In the genomic region with DNA sequence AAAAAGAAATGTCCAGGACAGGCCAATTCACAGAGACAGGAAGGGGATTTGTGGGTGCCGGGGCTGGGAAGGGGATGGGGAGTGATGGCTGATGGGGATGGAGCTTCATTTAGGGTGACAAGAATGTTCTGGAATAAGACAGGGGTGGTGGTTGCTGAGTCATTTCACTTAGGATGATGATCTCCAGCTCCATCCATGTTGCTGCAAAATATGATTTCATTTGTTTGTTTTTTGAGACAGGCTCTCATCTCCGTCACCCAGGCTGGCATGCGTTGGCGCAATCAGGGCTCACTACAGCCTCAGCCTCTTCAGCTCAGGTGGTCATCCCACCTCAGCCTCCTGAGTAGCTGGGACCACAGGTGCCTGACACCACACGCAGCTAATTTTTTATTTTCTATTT, we compare ENCODE assay signal across 19 cellular contexts. TPM values are rescaled to one million over a fixed set of nuclear protein-coding genes. Genes with fewer than 3 reads are reported as not detected.
A peak's percentile ranks its signal among the peaks of the same experiment; 100 is the strongest.
DNase-seq lines count a peak whose midpoint lies in the region; ATAC-seq and TF ChIP-seq lines count a peak whose summit lies in the region.
"Had no signal": no experiment of that assay in that cellular context is flagged by ENCODE, and none has a peak within 500 bp of the region (broad histone marks: within the 10 kb centered on the region; RNA-seq: fewer than 3 reads in every experiment).

No MANE protein-coding gene starts in this region.

- no peak overlapping the region for H3K4me3 Mint-ChIP-seq in activated T-cell treated with anti-CD3 and anti-CD28 coated beads, Interleukin-2, amount 50 U/mL, for 24 hours
- no peak overlapping the region for H3K4me3 Mint-ChIP-seq in activated B cell treated with CpG ODN at 0.5 μM for 24 hours
- H3K4me3 Mint-ChIP-seq in naive thymus-derived CD4-positive, alpha-beta T cell, result peak overlapping the region in 8 of 10 donors; percentile 36 to 68 (median 54)
- H3K4me3 Mint-ChIP-seq: endodermal cell had no signal

- no peaks in the 10 kb centered on the region for H3K9me3 Mint-ChIP-seq in activated T-cell treated with anti-CD3 and anti-CD28 coated beads, Interleukin-2, amount 50 U/mL, for 24 hours
- no peaks in the 10 kb centered on the region for H3K9me3 Mint-ChIP-seq in activated B cell treated with CpG ODN at 0.5 μM for 24 hours
- no peaks in the 10 kb centered on the region for H3K9me3 Mint-ChIP-seq in naive thymus-derived CD4-positive, alpha-beta T cell
- H3K9me3 Mint-ChIP-seq: endodermal cell had no signal

- no peak overlapping the region for H3K4me3 ChIP-seq in naive thymus-derived CD4-positive, alpha-beta T cell (ENCODE audit: low read length)

- CTCF ChIA-PET in activated B cell treated with CpG ODN at 0.5 μM for 24 hours (lab: Charles Lee), result interaction anchor here (1.6 kb wide), 1 partner anchor 15 kb away, joined by 6 read pairs; no protein-coding TSS in a partner anchor
- CTCF ChIA-PET in naive thymus-derived CD4-positive, alpha-beta T cell (lab: Charles Lee), result interaction anchor here (0.6 to 3.2 kb wide), 5 partner anchors 15 to 316 kb away, joined by 3 to 25 read pairs (median 3); no protein-coding TSS in a partner anchor

- peaks cover 26 to 32% of the 10 kb centered on the region in 2 donors for H3K4me1 ChIP-seq in naive thymus-derived CD4-positive, alpha-beta T cell (ENCODE audit: control insufficient read depth in 2 of 2, insufficient read depth in 2 of 2, low read length in 2 of 2)

- H3K4me1 Mint-ChIP-seq in activated T-cell treated with anti-CD3 and anti-CD28 coated beads, Interleukin-2, amount 50 U/mL, for 24 hours (ENCODE audit: low read depth), result peaks cover 30% of the 10 kb centered on the region
- peaks cover 62% of the 10 kb centered on the region for H3K4me1 Mint-ChIP-seq in activated B cell treated with CpG ODN at 0.5 μM for 24 hours
- H3K4me1 Mint-ChIP-seq in naive thymus-derived CD4-positive, alpha-beta T cell, result peaks cover 0 to 33% (median 28%) of the 10 kb centered on the region in 7 donors
- H3K4me1 Mint-ChIP-seq: endodermal cell had no signal

- TF ChIP-seq CTCF in activated B cell treated with CpG ODN at 0.5 μM for 24 hours (IDR thresholded peaks at IDR 0.05), result no peak

- H3K9me3 ChIP-seq in naive thymus-derived CD4-positive, alpha-beta T cell (ENCODE audit: control insufficient read depth in 2 of 3, low read length in 3 of 3), result no peaks in the 10 kb centered on the region

- H3K27ac Mint-ChIP-seq in activated T-cell treated with anti-CD3 and anti-CD28 coated beads, Interleukin-2, amount 50 U/mL, for 24 hours, result peak overlapping the region; percentile 82
- H3K27ac Mint-ChIP-seq in activated B cell treated with CpG ODN at 0.5 μM for 24 hours, result peak overlapping the region; percentile 92
- peak overlapping the region; percentile 54 to 99 (median 94) for H3K27ac Mint-ChIP-seq in naive thymus-derived CD4-positive, alpha-beta T cell
- H3K27ac Mint-ChIP-seq: endodermal cell had no signal

- no peak overlapping the region for H3K27ac ChIP-seq in naive thymus-derived CD4-positive, alpha-beta T cell (ENCODE audit: low read depth, low read length)

- no peaks in the 10 kb centered on the region for H3K27me3 Mint-ChIP-seq in activated T-cell treated with anti-CD3 and anti-CD28 coated beads, Interleukin-2, amount 50 U/mL, for 24 hours
- H3K27me3 Mint-ChIP-seq in activated B cell treated with CpG ODN at 0.5 μM for 24 hours, result no peaks in the 10 kb centered on the region
- peaks cover 0 to under 1% (median 0%) of the 10 kb centered on the region in 5 donors for H3K27me3 Mint-ChIP-seq in naive thymus-derived CD4-positive, alpha-beta T cell

- intact Hi-C loops in activated B cell treated with CpG ODN at 0.5 μM for 24 hours (cut with micrococcal nuclease), result no loop called here
- intact Hi-C loops in naive thymus-derived CD4-positive, alpha-beta T cell (cut with micrococcal nuclease), result loop anchor here in 1 of 2 donors (2.0 kb wide), 1 partner anchor 21 kb away; no protein-coding TSS in a partner anchor

- H3K36me3 ChIP-seq in naive thymus-derived CD4-positive, alpha-beta T cell (ENCODE audit: control insufficient read depth in 2 of 3, insufficient read depth in 3 of 3, low read length in 3 of 3), result no peaks in the 10 kb centered on the region

- DNase-seq in activated T-cell treated with anti-CD3 and anti-CD28 coated beads, Interleukin-2, amount 50 U/mL, for 24 hours, result no peak
- DNase-seq in activated T-cell treated with anti-CD3 and anti-CD28 coated beads, Interleukin-2, amount 50 U/mL, for 1 hour, result no peak
- DNase-seq in HCEC 1CT, result peak; percentile 45
- no peak for DNase-seq in activated B cell treated with CpG ODN at 0.5 μM for 24 hours
- DNase-seq in naive thymus-derived CD4-positive, alpha-beta T cell, result no peak
- DNase-seq in cerebellar cortex (ENCODE audit: low spot score), result no peak
- DNase-seq in NCI-H69 (lab: John Stamatoyannopoulos, UW), result no peak
- no peak for DNase-seq in NCI-H748 (lab: John Stamatoyannopoulos, UW; ENCODE audit: unreplicated experiment)
- DNase-seq: ACHN; activated effector memory CD4-positive, alpha-beta T cell treated with anti-CD3 and anti-CD28 coated beads, Interleukin-2, amount 50 U/mL, for 16 hours; endodermal cell; KG1; NCI-H146; NCI-H510A; occipital lobe had no signal

- H3K36me3 Mint-ChIP-seq in activated T-cell treated with anti-CD3 and anti-CD28 coated beads, Interleukin-2, amount 50 U/mL, for 24 hours (ENCODE audit: low read depth), result no peaks in the 10 kb centered on the region
- H3K36me3 Mint-ChIP-seq in activated B cell treated with CpG ODN at 0.5 μM for 24 hours (ENCODE audit: low read depth), result no peaks in the 10 kb centered on the region
- no peaks in the 10 kb centered on the region for H3K36me3 Mint-ChIP-seq in naive thymus-derived CD4-positive, alpha-beta T cell

- no peak for ATAC-seq in activated B cell treated with CpG ODN at 0.5 μM for 24 hours (ENCODE audit: low read depth)
- no peak for ATAC-seq in naive thymus-derived CD4-positive, alpha-beta T cell
- ATAC-seq: HCT116 had no signal

- POLR2A ChIA-PET in activated B cell treated with CpG ODN at 0.5 μM for 24 hours (lab: Charles Lee), result interaction anchor here (0.6 to 5.9 kb wide), 7 partner anchors 11 to 422 kb away, joined by 3 to 131 read pairs (median 4); no protein-coding TSS in a partner anchor
- POLR2A ChIA-PET in naive thymus-derived CD4-positive, alpha-beta T cell (lab: Charles Lee), result interaction anchor here (0.6 to 13.1 kb wide), 8 partner anchors 9 to 216 kb away, joined by 3 to 163 read pairs (median 5); a partner anchor contains a TSS

- no peaks in the 10 kb centered on the region for H3K27me3 ChIP-seq in naive thymus-derived CD4-positive, alpha-beta T cell (ENCODE audit: control insufficient read depth in 2 of 2, insufficient read depth in 2 of 2, low read length in 2 of 2)

RNA-seq across cellular contexts. Expression of a gene that starts 3.1 kb away (rescaled TPM):
- 0.31 and 0.54 TPM in 2 replicates for total RNA-seq in activated B cell treated with CpG ODN at 0.5 μM for 24 hours
- under 1 TPM in 3 of 5 experiments, not detected in 2; 0.24 to 0.41 (median 0.27) TPM for total RNA-seq in naive thymus-derived CD4-positive, alpha-beta T cell
- under 1 TPM in 1 of 2 donors, not detected in 1; 0.54 TPM for polyA plus RNA-seq in naive thymus-derived CD4-positive, alpha-beta T cell
- total RNA-seq: mesenteric fat pad, occipital lobe had no signal

RNA-seq across cellular contexts. Expression of a gene that starts 10.2 kb away (rescaled TPM):
- total RNA-seq in activated B cell treated with CpG ODN at 0.5 μM for 24 hours, result 2.8 and 4.8 TPM in 2 replicates
- total RNA-seq in naive thymus-derived CD4-positive, alpha-beta T cell, result 10 to 100 TPM in 2 of 5 experiments, 1 to 10 TPM in 2, under 1 TPM in 1; 0.37 to 12.9 (median 4.6) TPM
- polyA plus RNA-seq in naive thymus-derived CD4-positive, alpha-beta T cell, result not detected
- total RNA-seq: occipital lobe had no signal

RNA-seq across cellular contexts. Expression of a gene that starts 22.6 kb away (rescaled TPM):
- total RNA-seq in activated B cell treated with CpG ODN at 0.5 μM for 24 hours, result 0.09 TPM in 1 of 2 replicates, not detected in the other
- 1 to 10 TPM in 1 of 5 experiments, under 1 TPM in 3, not detected in 1; 0.14 to 3.9 (median 0.45) TPM for total RNA-seq in naive thymus-derived CD4-positive, alpha-beta T cell
- polyA plus RNA-seq in naive thymus-derived CD4-positive, alpha-beta T cell, result under 1 TPM; 0.14 to 0.44 TPM
- total RNA-seq: endodermal cell, glomerular endothelial cell, occipital lobe, skeletal muscle tissue had no signal

RNA-seq across cellular contexts. Expression of a gene that starts 22.7 kb away (rescaled TPM):
- 107 and 117 TPM in 2 replicates for total RNA-seq in activated B cell treated with CpG ODN at 0.5 μM for 24 hours
- total RNA-seq in naive thymus-derived CD4-positive, alpha-beta T cell, result 100 to 1,000 TPM; 131 to 150 (median 133) TPM
- 10 to 100 TPM; 22.3 to 34.5 TPM for polyA plus RNA-seq in naive thymus-derived CD4-positive, alpha-beta T cell

RNA-seq across cellular contexts. Expression of a gene that starts 23.2 kb away (rescaled TPM):
- total RNA-seq in activated B cell treated with CpG ODN at 0.5 μM for 24 hours, result 74.4 and 74.9 TPM in 2 replicates
- 10 to 100 TPM; 32.9 to 65.0 (median 50.2) TPM for total RNA-seq in naive thymus-derived CD4-positive, alpha-beta T cell
- polyA plus RNA-seq in naive thymus-derived CD4-positive, alpha-beta T cell, result 100 to 1,000 TPM in 1 of 2 donors, 10 to 100 TPM in 1; 79.5 to 123 TPM

Comparison
In these comparisons a context has a peak if more than half of its experiments do, and no peak if none do; other contexts are left out.
1. H3K4me3 Mint-ChIP-seq: peak in naive thymus-derived CD4-positive, alpha-beta T cell (8 of 10); none in activated T-cell treated with anti-CD3 and anti-CD28 coated beads, Interleukin-2, amount 50 U/mL, for 24 hours (single experiment) and activated B cell treated with CpG ODN at 0.5 μM for 24 hours (single experiment).
2. Peak in every context shown above with its lines, with median percentiles within 50 percentile points of each other: H3K27ac Mint-ChIP-seq.